17 cellular contexts compared by ENCODE assay signal in the genomic region with DNA sequence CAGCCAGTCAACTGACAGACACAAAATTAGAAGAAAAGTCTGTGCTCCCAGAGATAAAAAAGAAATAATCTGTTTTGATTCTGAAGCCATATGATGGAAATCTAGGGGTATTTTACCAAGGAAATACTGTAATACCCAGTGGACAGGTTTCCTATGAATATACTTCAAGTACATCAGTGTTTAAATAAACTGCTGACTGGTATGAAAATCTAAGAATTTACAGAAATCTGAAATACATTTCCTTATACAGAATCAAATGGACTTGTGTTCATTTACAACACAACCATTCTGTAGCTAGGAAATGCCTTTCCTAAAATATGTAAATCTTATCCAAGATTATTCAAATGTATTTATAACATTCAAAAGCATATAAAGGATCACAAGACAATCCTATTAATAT.
"Had no signal": no experiment of that assay in that cellular context is flagged by ENCODE, and none has a peak within 500 bp of the region (broad histone marks: within the 10 kb centered on the region; RNA-seq: fewer than 3 reads in every experiment).

No MANE protein-coding gene starts in this region.

- H3K9me3 ChIP-seq: esophagus squamous epithelium, stomach, testis, upper lobe of left lung had no signal

- H3K9me3 Mint-ChIP-seq: activated T-helper 17 cell treated with anti-CD3 and anti-CD28 coated beads, Interleukin-2, amount 50 U/mL, for 72 hours; brain; immature natural killer cell had no signal

- DNase-seq: activated CD4-positive, alpha-beta T cell treated with anti-CD3 and anti-CD28 coated beads, Interleukin-2, amount 50 U/mL, for 48 hours; activated CD8-positive, alpha-beta memory T cell treated with anti-CD3 and anti-CD28 coated beads, Interleukin-2, amount 50 U/mL, for 48 hours; activated naive CD4-positive, alpha-beta T cell treated with anti-CD3 and anti-CD28 coated beads, Interleukin-2, amount 50 U/mL, for 16 hours; central memory CD4-positive, alpha-beta T cell; effector CD4-positive, alpha-beta T cell; esophagus squamous epithelium; glutamatergic neuron; immature natural killer cell; mesendoderm; stomach; testis; upper lobe of left lung had no signal

- H3K27ac ChIP-seq: coronary artery, esophagus squamous epithelium, stomach, testis, upper lobe of left lung had no signal

- H3K4me3 Mint-ChIP-seq: immature natural killer cell had no signal

- H3K27me3 Mint-ChIP-seq: activated T-helper 17 cell treated with anti-CD3 and anti-CD28 coated beads, Interleukin-2, amount 50 U/mL, for 72 hours; brain had no signal

- H3K27me3 ChIP-seq: esophagus squamous epithelium, stomach, testis, upper lobe of left lung had no signal

- ATAC-seq: activated CD4-positive, CD25-positive, alpha-beta regulatory T cell treated with anti-CD3 and anti-CD28 coated beads, Interleukin-2, amount 50 U/mL, for 24 hours; activated T-helper 17 cell treated with anti-CD3 and anti-CD28 coated beads, Interleukin-2, amount 50 U/mL, for 72 hours; sciatic nerve had no signal
